9 cellular contexts compared by ENCODE assay signal in the genomic region with DNA sequence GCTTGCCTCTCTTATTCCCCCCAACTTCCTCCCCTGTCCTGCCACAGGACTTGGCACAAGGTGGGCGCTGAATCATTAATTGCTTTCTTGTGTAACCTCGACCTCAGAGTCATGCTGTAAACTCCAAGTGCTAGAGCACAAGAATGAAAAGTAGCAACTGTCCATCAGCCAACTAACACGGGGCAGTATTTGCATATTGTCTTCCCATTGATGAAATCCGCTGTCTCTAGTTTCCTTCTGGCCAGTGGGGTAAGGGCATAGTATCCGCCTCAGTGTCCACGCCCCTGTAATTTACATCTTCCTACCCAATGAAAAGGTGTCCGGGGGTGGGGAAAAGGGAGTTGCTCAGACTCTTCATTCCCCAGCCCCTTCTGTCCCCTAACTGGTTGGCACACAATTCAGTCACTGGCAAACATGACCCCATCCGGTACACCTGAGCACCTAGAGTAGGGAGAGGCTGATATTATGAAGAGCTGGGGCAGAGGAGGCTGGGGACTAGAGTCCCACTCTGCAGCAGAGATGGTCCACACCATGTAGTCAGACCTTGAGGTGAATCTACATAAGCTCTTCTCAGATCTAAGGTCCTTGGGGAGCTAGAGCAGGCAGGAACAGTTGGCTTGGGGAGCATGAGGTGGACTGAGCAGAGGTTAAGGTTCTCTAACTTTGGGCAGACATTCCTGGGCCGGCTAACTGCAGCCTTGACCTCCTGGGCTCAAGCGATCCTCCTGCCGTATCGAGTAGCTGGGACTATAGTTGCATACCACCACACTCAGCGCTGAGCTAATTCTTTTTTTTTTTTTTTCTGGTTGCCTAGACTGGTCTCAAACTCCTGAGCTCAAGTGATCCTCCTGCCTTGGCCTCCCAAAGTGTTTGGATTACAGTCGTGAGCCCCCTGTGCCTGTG. TPM values are rescaled to one million over a fixed set of nuclear protein-coding genes. Genes with fewer than 3 reads are reported as not detected.
DNase-seq lines count a peak whose midpoint lies in the region; ATAC-seq and TF ChIP-seq lines count a peak whose summit lies in the region.
"Had no signal": no experiment of that assay in that cellular context is flagged by ENCODE, and none has a peak within 500 bp of the region (broad histone marks: within the 10 kb centered on the region; RNA-seq: fewer than 3 reads in every experiment).

No MANE protein-coding gene starts in this region.

- peak; percentile 25 for DNase-seq in DMS153 treated with DMSO at 0.1 percent for 48 hours (lab: John Stamatoyannopoulos, UW; ENCODE audit: unreplicated experiment)
- DNase-seq in NB4 (ENCODE audit: low read depth), result peak; percentile 96
- DNase-seq in adrenal gland, result peak in 4 of 7 donors; percentile 39 to 62 (median 49)
- no peak for DNase-seq in lower lobe of right lung
- no peak for DNase-seq in activated CD4-positive, CD25-positive, alpha-beta regulatory T cell (lab: John Stamatoyannopoulos, UW)
- no peak for DNase-seq in SK-N-DZ (ENCODE audit: low spot score)
- no peak for DNase-seq in GOT3 (lab: John Stamatoyannopoulos, UW)
- DNase-seq: activated naive CD4-positive, alpha-beta T cell treated with Interleukin-2 at 50 U/mL for 16 hours had no signal

- no peaks in the 10 kb centered on the region for H3K27me3 ChIP-seq in adrenal gland
- no peaks in the 10 kb centered on the region for H3K27me3 ChIP-seq in lower lobe of right lung (ENCODE audit: low read depth)

- H3K27ac ChIP-seq in adrenal gland (peak overlapping the region in 3 of 5 donors; percentile 17 to 66 (median 21)), lower lobe of right lung (no peak overlapping the region)

- ATAC-seq in lower lobe of right lung (peak; percentile 92 to 94), GM19455 (IDR thresholded peaks at IDR 0.05; ENCODE audit: unreplicated experiment) (no peak)

- H3K9me3 ChIP-seq in adrenal gland (replicated peaks in 1 of 3), result no peaks in the 10 kb centered on the region
- H3K9me3 ChIP-seq in lower lobe of right lung, result no peaks in the 10 kb centered on the region

- no peaks in the 10 kb centered on the region for H3K36me3 ChIP-seq in adrenal gland (replicated peaks in 1 of 2)
- H3K36me3 ChIP-seq in lower lobe of right lung, result no peaks in the 10 kb centered on the region

- TF ChIP-seq POLR2A in NB4 (IDR thresholded peaks at IDR 0.05; ENCODE audit: extremely low read depth, insufficient read length), result peak; percentile 32
- no peak for TF ChIP-seq POLR2A in adrenal gland (IDR thresholded peaks at IDR 0.05)

- 37 to 45% (median 42%) methylated on average over 14 of the region's 14 CpGs for WGBS in adrenal gland, 4 donors

- H3K4me3 ChIP-seq in NB4 (ENCODE audit: low read depth, low read length), result peak overlapping the region; percentile 42
- no peak overlapping the region for H3K4me3 ChIP-seq in adrenal gland
- H3K4me3 ChIP-seq in lower lobe of right lung, result no peak overlapping the region

- intact Hi-C loops in adrenal gland (cut with DNase I), result no loop called here
- intact Hi-C loops in lower lobe of right lung (cut with DNase I), result no loop called here

- TF ChIP-seq CTCF in NB4 (IDR thresholded peaks at IDR 0.05; ENCODE audit: low read depth, low read length), result no peak
- no peak for TF ChIP-seq CTCF in adrenal gland (IDR thresholded peaks at IDR 0.05)
- no peak for TF ChIP-seq CTCF in lower lobe of right lung (IDR thresholded peaks at IDR 0.05)

- H3K4me1 ChIP-seq in adrenal gland (replicated peaks in 1 of 2) (peaks cover 8 to 20% of the 10 kb centered on the region in 2 donors), lower lobe of right lung (peaks cover 14% of the 10 kb centered on the region)

RNA-seq across cellular contexts. Expression of a gene that starts 6.8 kb away (rescaled TPM):
- total RNA-seq in adrenal gland (10 to 100 TPM; 30.6 to 93.3 (median 65.6) TPM), lower lobe of right lung (64.8 TPM)
- polyA plus RNA-seq in adrenal gland, result 100 to 1,000 TPM in 2 of 3 donors, 10 to 100 TPM in 1; 42.4 to 160 (median 107) TPM
- 57.2 and 63.0 TPM in 2 replicates for polyA plus RNA-seq in SK-N-DZ (2014; cell fraction: cytosol; rRNA removed)
- polyA plus RNA-seq in SK-N-DZ (2014; cell fraction: nucleus; rRNA removed), result 150 and 184 TPM in 2 replicates

RNA-seq across cellular contexts. Expression of a gene that starts 21.9 kb away (rescaled TPM):
- total RNA-seq in adrenal gland (under 1 TPM in 1 of 8 donors, not detected in 7; 0.42 TPM), lower lobe of right lung (1.9 TPM)
- polyA plus RNA-seq in adrenal gland, result 1 to 10 TPM in 1 of 3 donors, under 1 TPM in 2; 0.42 to 1.4 (median 0.47) TPM
- not detected in 2 replicates for polyA plus RNA-seq in SK-N-DZ (2014; cell fraction: cytosol; rRNA removed)
- polyA plus RNA-seq in SK-N-DZ (2014; cell fraction: nucleus; rRNA removed), result not detected in 2 replicates

RNA-seq across cellular contexts. Expression of a gene that starts 37.7 kb away (rescaled TPM):
- total RNA-seq in adrenal gland (10 to 100 TPM in 5 of 8 donors, 1 to 10 TPM in 3; 8.1 to 18.7 (median 10.6) TPM), lower lobe of right lung (34.8 TPM)
- 10 to 100 TPM in 1 of 3 donors, 1 to 10 TPM in 2; 2.4 to 27.3 (median 9.8) TPM for polyA plus RNA-seq in adrenal gland
- polyA plus RNA-seq in SK-N-DZ (2014; cell fraction: cytosol; rRNA removed), result 16.5 and 22.0 TPM in 2 replicates
- 17.6 and 25.1 TPM in 2 replicates for polyA plus RNA-seq in SK-N-DZ (2014; cell fraction: nucleus; rRNA removed)

RNA-seq across cellular contexts. Expression of a gene that starts 41.5 kb away (rescaled TPM):
- 100 to 1,000 TPM in 5 of 8 donors, 10 to 100 TPM in 3; 74.4 to 159 (median 125) TPM for total RNA-seq in adrenal gland
- 10 to 100 TPM; 19.7 to 65.1 (median 39.5) TPM for polyA plus RNA-seq in adrenal gland
- 46.0 TPM for total RNA-seq in lower lobe of right lung
- polyA plus RNA-seq in SK-N-DZ (2014; cell fraction: cytosol; rRNA removed), result not detected in 2 replicates
- polyA plus RNA-seq in SK-N-DZ (2014; cell fraction: nucleus; rRNA removed), result not detected in 2 replicates

RNA-seq across cellular contexts. Expression of a gene that starts 56.7 kb away (rescaled TPM):
- total RNA-seq in adrenal gland (10 to 100 TPM; 16.2 to 49.7 (median 20.9) TPM), lower lobe of right lung (3.9 TPM)
- polyA plus RNA-seq in adrenal gland, result 10 to 100 TPM in 2 of 3 donors, 1 to 10 TPM in 1; 10.0 to 41.9 (median 13.4) TPM
- polyA plus RNA-seq in SK-N-DZ (2014; cell fraction: cytosol; rRNA removed), result 118 and 143 TPM in 2 replicates
- 74.2 and 93.5 TPM in 2 replicates for polyA plus RNA-seq in SK-N-DZ (2014; cell fraction: nucleus; rRNA removed)

Comparison
In these comparisons a context has a peak if more than half of its experiments do, and no peak if none do; other contexts are left out.
1. DNase-seq: peak in DMS153 treated with DMSO at 0.1 percent for 48 hours (single experiment), NB4 (single experiment) and adrenal gland (4 of 7); none in lower lobe of right lung (single experiment), activated CD4-positive, CD25-positive, alpha-beta regulatory T cell (0 of 4), SK-N-DZ (single experiment) and GOT3 (single experiment).